Comparison of ENCODE assay signal across 10 cellular contexts in genomic region chr11:37317803-37318202, GRCh38.
"Had no signal": no experiment of that assay in that cellular context is flagged by ENCODE, and none has a peak within 500 bp of the region (broad histone marks: within the 10 kb centered on the region; RNA-seq: fewer than 3 reads in every experiment).

No MANE protein-coding gene starts in this region.

- FAIRE-seq: H1, H54, K562 had no signal

- H3K4me2 ChIP-seq: GM23338 had no signal

- ATAC-seq: GM23338, K562 had no signal

- DNase-seq: H9, HCEC 1CT, HFFc6, IMR-90, KG1 had no signal

- H3K4me3 ChIP-seq: GM23338, K562 had no signal

- H2AFZ ChIP-seq: GM23338 had no signal

- H3K27ac ChIP-seq: HL-60 had no signal
